8 cellular contexts compared by ENCODE assay signal in genomic region chr17:68435876-68436842, GRCh38. TPM values are rescaled to one million over a fixed set of nuclear protein-coding genes. Genes with fewer than 3 reads are reported as not detected.
A peak's percentile ranks its signal among the peaks of the same experiment; 100 is the strongest.
DNase-seq lines count a peak whose midpoint lies in the region; ATAC-seq and TF ChIP-seq lines count a peak whose summit lies in the region.

No MANE protein-coding gene starts in this region.

- H3K4me1 ChIP-seq in BLaER1 treated with 17β-estradiol and CSF1 and Interleukin-3, amounts not matched to agents 10 nM and 100 nM = peaks cover 54 to 81% (median 77%) of the 10 kb centered on the region in 10 experiments
- H3K4me1 ChIP-seq in parathyroid adenoma (no peaks in the 10 kb centered on the region), upper lobe of left lung (peaks cover 27 to 44% (median 40%) of the 10 kb centered on the region in 4 donors)

- ATAC-seq in GM21390 (IDR thresholded peaks at IDR 0.05; ENCODE audit: unreplicated experiment) (peak; percentile 39), upper lobe of left lung (ENCODE audit: low FRiP score in 2 of 2) (peak; percentile 84 to 87)

- WGBS in upper lobe of left lung, 2 donors = 63 to 68% methylated on average over 17 to 20 of the region's 20 CpGs

- no peak for TF ChIP-seq EP300 in upper lobe of left lung (IDR thresholded peaks at IDR 0.05)

- no peaks in the 10 kb centered on the region for H3K27me3 ChIP-seq in BLaER1 treated with 17β-estradiol and CSF1 and Interleukin-3, amounts not matched to agents 10 nM and 100 nM
- H3K27me3 ChIP-seq in parathyroid adenoma (ENCODE audit: control insufficient read depth, insufficient read depth, low read length) (no peaks in the 10 kb centered on the region), upper lobe of left lung (no peaks in the 10 kb centered on the region)

- no peak overlapping the region for H2AFZ ChIP-seq in parathyroid adenoma

- H3K9ac ChIP-seq in BLaER1 treated with 17β-estradiol and CSF1 and Interleukin-3, amounts not matched to agents 10 nM and 100 nM = peak overlapping the region in 7 of 11 experiments; percentile 17 to 72 (median 51); a peak in 8 of 22 replicates
- H3K9ac ChIP-seq in parathyroid adenoma = no peak overlapping the region

- H3K79me2 ChIP-seq in parathyroid adenoma = peaks cover 2% of the 10 kb centered on the region

- H3K36me3 ChIP-seq in BLaER1 treated with 17β-estradiol and CSF1 and Interleukin-3, amounts not matched to agents 10 nM and 100 nM = peaks cover 0 to 50% (median 18%) of the 10 kb centered on the region in 11 experiments; a peak in 12 of 22 replicates
- no peaks in the 10 kb centered on the region for H3K36me3 ChIP-seq in parathyroid adenoma (ENCODE audit: control insufficient read depth, insufficient read depth, low read length)
- peaks cover 28 to 52% (median 46%) of the 10 kb centered on the region in 4 donors for H3K36me3 ChIP-seq in upper lobe of left lung

- TF ChIP-seq CTCF in NB4 (IDR thresholded peaks at IDR 0.05; ENCODE audit: low read depth, low read length) = peak; percentile 90
- peak; percentile 90 for TF ChIP-seq CTCF in parathyroid adenoma (IDR thresholded peaks at IDR 0.05)
- peak; percentile 86 to 94 (median 90) for TF ChIP-seq CTCF in upper lobe of left lung (IDR thresholded peaks at IDR 0.05)

- H3K4me2 ChIP-seq in BLaER1 treated with 17β-estradiol and CSF1 and Interleukin-3, amounts not matched to agents 10 nM and 100 nM = peak overlapping the region; percentile 26 to 90 (median 85)
- no peak overlapping the region for H3K4me2 ChIP-seq in parathyroid adenoma (ENCODE audit: low read length)

- DNase-seq in NB4 (ENCODE audit: low read depth) (peak; percentile 89), SK-MEL-5 (ENCODE audit: low read depth, low spot score) (peak; percentile 93), globus pallidus (ENCODE audit: low spot score) (peak; percentile 57), upper lobe of left lung (peak; percentile 65 to 76)
- peak; percentile 75 for DNase-seq in activated gamma-delta T cell treated with anti-CD3 and anti-CD28 coated beads, Interleukin-2, amount 50 U/mL, for 16 hours (ENCODE audit: low read depth)

- no peak overlapping the region for H3K4me3 ChIP-seq in BLaER1 treated with 17β-estradiol and CSF1 and Interleukin-3, amounts not matched to agents 10 nM and 100 nM
- no peak overlapping the region for H3K4me3 ChIP-seq in NB4 (ENCODE audit: low read depth, low read length)
- no peak overlapping the region for H3K4me3 ChIP-seq in parathyroid adenoma (ENCODE audit: low read depth, low read length)
- H3K4me3 ChIP-seq in upper lobe of left lung = no peak overlapping the region

- no peaks in the 10 kb centered on the region for H3K9me3 ChIP-seq in BLaER1 treated with 17β-estradiol and CSF1 and Interleukin-3, amounts not matched to agents 10 nM and 100 nM (replicated peaks in 1 of 11)
- H3K9me3 ChIP-seq in parathyroid adenoma (ENCODE audit: control insufficient read depth, low read length) (no peaks in the 10 kb centered on the region), upper lobe of left lung (no peaks in the 10 kb centered on the region)

- in situ Hi-C loops in SK-MEL-5 (cut with HindIII; ENCODE audit: low pct_unique_long_range_greater_than_20kb, low sequenced_read_pairs) = no loop called here

- H4K20me1 ChIP-seq in BLaER1 treated with 17β-estradiol and CSF1 and Interleukin-3, amounts not matched to agents 10 nM and 100 nM = no peaks in the 10 kb centered on the region; a peak in 1 of 22 replicates

- H3K27ac ChIP-seq in BLaER1 treated with 17β-estradiol and CSF1 and Interleukin-3, amounts not matched to agents 10 nM and 100 nM = peak overlapping the region in 9 of 11 experiments; percentile 0 to 88 (median 78); a peak in 15 of 22 replicates
- H3K27ac ChIP-seq in parathyroid adenoma (no peak overlapping the region), upper lobe of left lung (peak overlapping the region in 2 of 4 donors; percentile 77 to 84)

- no peak for TF ChIP-seq POLR2A in NB4 (IDR thresholded peaks at IDR 0.05; ENCODE audit: extremely low read depth, insufficient read length)
- no peak for TF ChIP-seq POLR2A in upper lobe of left lung (IDR thresholded peaks at IDR 0.05)

RNA-seq across cellular contexts. Expression of gene WIPI1, which starts 21.1 kb away (rescaled TPM):
- total RNA-seq in SK-MEL-5 (2014; rRNA removed; shearing (Covaris generic)) = 558 and 643 TPM in 2 replicates
- polyA plus RNA-seq in SK-MEL-5 (2015; cell fraction: cytosol; rRNA removed) = 337 and 389 TPM in 2 replicates
- polyA plus RNA-seq in SK-MEL-5 (2015; cell fraction: nucleus; rRNA removed) = 252 and 324 TPM in 2 replicates
- 100 to 1,000 TPM in 1 of 6 donors, 10 to 100 TPM in 5; 34.7 to 151 (median 44.4) TPM for total RNA-seq in upper lobe of left lung
